Comparison of ENCODE assay signal across 17 cellular contexts in the genomic region with DNA sequence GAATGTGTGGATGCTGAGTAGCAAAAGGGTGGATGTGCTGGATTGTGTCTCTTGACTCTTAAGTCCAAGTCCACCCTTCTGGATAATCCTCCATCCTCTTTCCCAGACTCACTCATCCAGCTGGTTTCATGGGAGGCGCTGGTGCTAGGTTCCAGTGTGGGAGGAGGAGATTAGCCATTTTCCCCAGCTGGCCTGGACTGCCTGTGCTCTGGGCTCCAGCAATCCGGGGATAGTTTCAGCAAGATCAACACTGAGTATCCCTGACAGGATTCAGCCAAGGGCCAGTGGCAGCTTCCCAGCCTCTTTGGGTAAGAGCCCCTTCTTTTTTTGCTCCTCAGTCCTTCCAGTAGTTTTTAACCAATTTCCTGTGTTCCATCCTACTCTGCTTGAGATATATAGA. TPM values are rescaled to one million over a fixed set of nuclear protein-coding genes. Genes with fewer than 3 reads are reported as not detected.
DNase-seq lines count a peak whose midpoint lies in the region; TF ChIP-seq lines count a peak whose summit lies in the region.
"Had no signal": no experiment of that assay in that cellular context is flagged by ENCODE, and none has a peak within 500 bp of the region (broad histone marks: within the 10 kb centered on the region; RNA-seq: fewer than 3 reads in every experiment).

No MANE protein-coding gene starts in this region.

- no peaks in the 10 kb centered on the region; the same call in 1 of the 2 replicates for H3F3A ChIP-seq in GM23248 (ENCODE audit: insufficient read depth)

- no peaks in the 10 kb centered on the region for H3K9me2 ChIP-seq in GM23248 (ENCODE audit: insufficient read depth)
- H3K9me2 ChIP-seq: SK-N-SH had no signal

- no peak overlapping the region for H2AK5ac ChIP-seq in neuronal stem cell (ENCODE audit: low read depth, low read length)

- no peak overlapping the region for H2BK120ac ChIP-seq in neuronal stem cell (ENCODE audit: low read depth, low read length)

- DNase-seq in NCI-H82 (lab: John Stamatoyannopoulos, UW) (peak; percentile 91), caudate nucleus (lab: John Stamatoyannopoulos, UW) (no peak), left ventricle myocardium inferior (peak; percentile 52), neuronal stem cell (ENCODE audit: low spot score) (no peak), GM23248 (no peak), HPDE6-E6E7 (ENCODE audit: extremely low spot score) (no peak), SIG-M5 (lab: John Stamatoyannopoulos, UW) (no peak), GM13977 (ENCODE audit: low spot score) (no peak)
- DNase-seq: DMS 273 treated with DMSO at 0.1 percent for 48 hours, HFFc6, MM.1S, NCI-H1105, NCI-H1694 treated with DMSO at 0.1 percent for 48 hours, NCI-H345, SK-N-SH had no signal

- H3K4me3 ChIP-seq in left ventricle myocardium inferior (no peak overlapping the region), neuronal stem cell (ENCODE audit: low read length in 2 of 2) (peak overlapping the region in 1 of 2 donors; percentile 1), GM23248 (no peak overlapping the region)
- H3K4me3 ChIP-seq: PC-9 had no signal

- H2AFZ ChIP-seq in neuronal stem cell (ENCODE audit: low read length) = no peak overlapping the region
- no peak overlapping the region for H2AFZ ChIP-seq in GM23248
- H2AFZ ChIP-seq: PC-9 had no signal

- no peak overlapping the region for H4K8ac ChIP-seq in neuronal stem cell (ENCODE audit: low read depth, low read length)

- no peak overlapping the region for H2BK12ac ChIP-seq in neuronal stem cell (ENCODE audit: low read length)

- no peaks in the 10 kb centered on the region for H3K79me1 ChIP-seq in neuronal stem cell (ENCODE audit: low read depth, low read length)

- TF ChIP-seq CTCF in left ventricle myocardium inferior (IDR thresholded peaks at IDR 0.05; ENCODE audit: borderline replicate concordance) (no peak), GM13977 (IDR thresholded peaks at IDR 0.05; ENCODE audit: extremely low read depth, insufficient read depth, missing control alignments) (no peak)

- H3K79me2 ChIP-seq in GM23248 (ENCODE audit: insufficient read depth) = no peaks in the 10 kb centered on the region

- WGBS in neuronal stem cell (ENCODE audit: extremely low coverage in 2 of 2, insufficient read length in 2 of 2, insufficient replicate concordance in 1 of 2), 2 donors = no CpG with 5 or more reads among the region's 2 CpGs
- 45 to 47% methylated on average over 2 of the region's 2 CpGs for WGBS in GM23248 (ENCODE audit: low coverage in 1 of 2, low lambda C conversion rate in 2 of 2, missing lambda C conversion rate in 2 of 2), 2 experiments

- H3K9me3 ChIP-seq in left ventricle myocardium inferior (replicated peaks) (no peaks in the 10 kb centered on the region), neuronal stem cell (replicated peaks in 1 of 2; ENCODE audit: control insufficient read depth in 2 of 2, insufficient read depth in 1 of 2, low read depth in 1 of 2, low read length in 2 of 2) (peaks cover 0 to 28% of the 10 kb centered on the region in 2 donors), GM23248 (ENCODE audit: low read depth) (no peaks in the 10 kb centered on the region)
- H3K9me3 ChIP-seq: SK-N-SH had no signal

- no peak overlapping the region for H2BK5ac ChIP-seq in neuronal stem cell (ENCODE audit: low read length)

- peak overlapping the region; percentile 27 for H3K23ac ChIP-seq in neuronal stem cell (ENCODE audit: low read depth, low read length, poor library complexity)

- peaks cover 11% of the 10 kb centered on the region for H3K4me1 ChIP-seq in left ventricle myocardium inferior
- peaks cover 4 to 6% of the 10 kb centered on the region in 2 donors for H3K4me1 ChIP-seq in neuronal stem cell (ENCODE audit: control insufficient read depth in 2 of 2, insufficient read depth in 1 of 2, low read depth in 1 of 2, low read length in 2 of 2)
- H3K4me1 ChIP-seq in GM23248 (ENCODE audit: insufficient read depth) = peaks cover 19% of the 10 kb centered on the region

- no peaks in the 10 kb centered on the region for H4K20me1 ChIP-seq in GM23248 (ENCODE audit: insufficient read depth)

- H3K36me3 ChIP-seq in left ventricle myocardium inferior (no peaks in the 10 kb centered on the region), neuronal stem cell (replicated peaks in 1 of 2; ENCODE audit: control insufficient read depth in 2 of 2, insufficient read depth in 2 of 2, low read length in 2 of 2) (no peaks in the 10 kb centered on the region), GM23248 (ENCODE audit: low read depth) (no peaks in the 10 kb centered on the region)

- no peak overlapping the region for H3K14ac ChIP-seq in neuronal stem cell (ENCODE audit: low read length)

- H3K27ac ChIP-seq in caudate nucleus (ENCODE audit: low read depth, low read length) (peak overlapping the region; percentile 64), left ventricle myocardium inferior (replicated peaks) (peak overlapping the region; percentile 55), neuronal stem cell (replicated peaks; ENCODE audit: low read length) (no peak overlapping the region), GM23248 (no peak overlapping the region)
- H3K27ac ChIP-seq: C4-2B, PC-9 had no signal

- intact Hi-C loops in left ventricle myocardium inferior (cut with micrococcal nuclease) = no loop called here

- in situ Hi-C loops in GM23248 (cut with MboI) (no loop called here), GM13977 (cut with MboI; ENCODE audit: low pct_unique_long_range_greater_than_20kb, low sequenced_read_pairs, unreplicated experiment) (no loop called here)

- no peak overlapping the region for H3K4me2 ChIP-seq in neuronal stem cell (ENCODE audit: insufficient read depth, low read length, poor library complexity, severe bottlenecking)
- H3K4me2 ChIP-seq in GM23248 (ENCODE audit: unreplicated experiment) = no peak overlapping the region
- H3K4me2 ChIP-seq: PC-9, SK-N-SH had no signal

- H3K4ac ChIP-seq in neuronal stem cell (ENCODE audit: low read length) = no peak overlapping the region

- no peak overlapping the region for H3K18ac ChIP-seq in neuronal stem cell (ENCODE audit: low read length)

- H3K27me3 ChIP-seq in left ventricle myocardium inferior (ENCODE audit: low read depth) (no peaks in the 10 kb centered on the region), neuronal stem cell (ENCODE audit: control insufficient read depth in 3 of 3, insufficient read depth in 3 of 3, low read depth in 1 of 3, low read length in 3 of 3) (no peaks in the 10 kb centered on the region), GM23248 (replicated peaks; ENCODE audit: insufficient read depth) (no peaks in the 10 kb centered on the region)

- H4K91ac ChIP-seq in neuronal stem cell (ENCODE audit: low read depth, low read length, poor library complexity) = peak overlapping the region; percentile 34

- no peak overlapping the region for H2BK15ac ChIP-seq in neuronal stem cell (ENCODE audit: low read length)

- H3K9ac ChIP-seq in neuronal stem cell (ENCODE audit: low read depth, low read length, poor library complexity) = no peak overlapping the region
- no peak overlapping the region for H3K9ac ChIP-seq in GM23248
- H3K9ac ChIP-seq: SK-N-SH had no signal

RNA-seq across cellular contexts. Expression of gene TRIL, which starts 21.7 kb away (rescaled TPM):
- total RNA-seq in left ventricle myocardium inferior = 1.9 TPM
- polyA plus RNA-seq in neuronal stem cell (2013, experiment 1 of 2) = 5.0 TPM
- 5.2 TPM for polyA plus RNA-seq in neuronal stem cell (2013, experiment 2 of 2)
- total RNA-seq in GM23248 (2014; rRNA removed; shearing (Covaris generic)) = 0.32 and 0.38 TPM in 2 replicates
- polyA plus RNA-seq in GM23248 (2016; fragmentation: Nextera tagmentation; extraction: Ambion mirVana) = 0.08 TPM in 2 replicates
- total RNA-seq: PC-9 had no signal

Comparison
In these comparisons a context has a peak if more than half of its experiments do, and no peak if none do; other contexts are left out.
1. DNase-seq: peak in NCI-H82 (single experiment) and left ventricle myocardium inferior (single experiment); none in caudate nucleus (0 of 61), neuronal stem cell (single experiment), GM23248 (single experiment), HPDE6-E6E7 (single experiment), SIG-M5 (single experiment) and GM13977 (single experiment).
2. H3K27ac ChIP-seq: peak in caudate nucleus (single experiment) and left ventricle myocardium inferior (single experiment); none in neuronal stem cell (single experiment) and GM23248 (single experiment).